Comparison of ENCODE assay signal across 8 cellular contexts in the genomic region with DNA sequence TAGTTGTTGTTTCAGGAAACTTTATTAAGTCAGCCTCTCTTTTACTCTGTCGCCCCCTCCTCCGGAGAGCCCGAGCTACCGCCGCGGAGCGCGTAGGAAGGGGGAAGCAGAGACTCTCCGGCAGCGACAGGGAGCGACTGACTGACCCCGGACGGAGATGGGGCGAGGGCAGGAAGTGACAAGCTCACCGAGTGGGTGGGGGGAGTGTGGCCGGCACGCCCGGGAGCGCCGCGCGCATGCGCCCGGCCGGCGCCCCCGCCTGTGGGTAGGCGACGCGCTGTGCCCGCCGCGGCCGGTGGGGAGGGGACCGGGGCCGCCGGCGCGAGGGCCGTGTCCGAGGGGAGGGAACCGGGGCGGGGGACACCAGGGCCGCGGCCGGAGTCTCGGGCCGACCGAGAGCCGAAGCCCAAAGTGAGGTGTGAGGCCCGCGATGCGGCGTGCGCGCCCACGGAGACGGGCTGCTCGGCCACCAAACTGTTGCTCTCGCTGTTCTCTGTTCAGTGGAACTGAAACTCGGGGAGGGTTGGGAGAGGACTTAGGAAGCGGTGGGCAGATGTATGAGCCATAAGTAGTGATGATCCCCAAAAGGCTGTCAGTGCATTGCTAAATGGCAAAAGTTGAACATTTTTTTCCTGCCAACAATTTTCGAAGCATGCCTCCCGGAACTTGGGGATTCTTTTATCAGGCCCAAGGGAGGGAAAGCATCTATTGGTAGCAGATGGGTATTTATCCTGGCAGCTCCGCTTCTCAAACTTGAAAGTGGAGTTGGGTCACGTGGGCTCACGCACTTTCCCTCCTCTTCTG. TPM values are rescaled to one million over a fixed set of nuclear protein-coding genes. Genes with fewer than 3 reads are reported as not detected.
A peak's percentile ranks its signal among the peaks of the same experiment; 100 is the strongest.
DNase-seq lines count a peak whose midpoint lies in the region; ATAC-seq, FAIRE-seq and TF ChIP-seq lines count a peak whose summit lies in the region.

Gene ZNF800 (minus strand): TSS at position 143 of the 804 bp plus-strand sequence. CDS start 1,151 bp downstream, outside the sequence.

- peaks cover 29% of the 10 kb centered on the region for H3K36me3 Mint-ChIP-seq in activated naive CD4-positive, alpha-beta T cell treated with anti-CD3 and anti-CD28 coated beads for 36 hours (ENCODE audit: low read depth)

- peak; percentile 25 for TF ChIP-seq POLR2A in HCT116 (IDR thresholded peaks at IDR 0.05; ENCODE audit: borderline replicate concordance, extremely low read depth, insufficient read depth, insufficient read length)

- peak within 1 kb of the TSS; percentile 93 for H3K27ac Mint-ChIP-seq in activated naive CD4-positive, alpha-beta T cell treated with anti-CD3 and anti-CD28 coated beads for 36 hours

- H3K9me3 ChIP-seq in HCT116 (ENCODE audit: control insufficient read depth in 1 of 2, insufficient read depth in 1 of 2, low read depth in 1 of 2, low read length in 2 of 2) (no peaks in the 10 kb centered on the region), neutrophil (no peaks in the 10 kb centered on the region)

- no peak for TF ChIP-seq RAD21 in HCT116 (IDR thresholded peaks at IDR 0.05; ENCODE audit: low read depth)

- peak; percentile 91 for ATAC-seq in HCT116

- H3K4me3 ChIP-seq in HCT116 (replicated peaks in 1 of 2; ENCODE audit: low read depth in 1 of 2, low read length in 2 of 2) (peak within 1 kb of the TSS; percentile 78 to 82), neutrophil (ENCODE audit: low read depth in 1 of 2, low read length in 1 of 2) (peak within 1 kb of the TSS; percentile 81 to 87)

- H3K4me3 Mint-ChIP-seq in activated naive CD4-positive, alpha-beta T cell treated with anti-CD3 and anti-CD28 coated beads for 36 hours = peak within 1 kb of the TSS; percentile 95

- FAIRE-seq in frontal cortex (lab: Jason Lieb, UNC) = no peak

- H3K4me1 ChIP-seq in HCT116 (ENCODE audit: control insufficient read depth in 1 of 2, insufficient read depth in 2 of 2, low read length in 2 of 2) = peaks cover 4 to 13% of the 10 kb centered on the region in 2 experiments; a peak in 3 of 4 replicates
- peaks cover 31 to 39% of the 10 kb centered on the region in 2 experiments for H3K4me1 ChIP-seq in neutrophil (ENCODE audit: control insufficient read depth in 1 of 2, insufficient read depth in 1 of 2, low read depth in 1 of 2, low read length in 1 of 2)

- H3K27ac ChIP-seq in HCT116 (ENCODE audit: low read depth, low read length) (peak within 1 kb of the TSS; percentile 57), neutrophil (peak within 1 kb of the TSS; percentile 96), substantia nigra (ENCODE audit: low read depth, low read length, poor library complexity, severe bottlenecking) (peak within 1 kb of the TSS; percentile 88)

- CTCF ChIA-PET in HCT116 (lab: Charles Lee) = no interaction called here
- CTCF ChIA-PET in activated naive CD4-positive, alpha-beta T cell treated with anti-CD3 and anti-CD28 coated beads for 36 hours (lab: Charles Lee) = interaction anchor here (0.6 to 3.4 kb wide), 5 partner anchors 12 to 752 kb away, joined by 3 to 13 read pairs (median 3); no protein-coding TSS in a partner anchor

- intact Hi-C loops in HCT116 (cut with micrococcal nuclease) = loop anchor here (5.0 kb wide), 1 partner anchor 195 kb away; the partner anchor contains the start of genes ARF5 and GCC1
- intact Hi-C loops in activated naive CD4-positive, alpha-beta T cell treated with anti-CD3 and anti-CD28 coated beads for 36 hours (cut with micrococcal nuclease) = loop anchor here (1.0 to 10.0 kb wide), 6 partner anchors 140 to 1062 kb away; partner anchors contain the start of genes GCC1, GRM8, HILPDA and LRRC4

- H4K20me1 ChIP-seq in HCT116 (ENCODE audit: insufficient read depth) = no peaks in the 10 kb centered on the region

- H3K79me2 ChIP-seq in HCT116 (ENCODE audit: insufficient read depth, low read length) = peaks cover 46% of the 10 kb centered on the region

- TF ChIP-seq CTCF in HCT116 (IDR thresholded peaks at IDR 0.05 in 2 of 3, conservative IDR thresholded peaks at IDR 0.05 in 1 of 3; ENCODE audit: borderline replicate concordance in 1 of 3, insufficient read depth in 1 of 3, low read depth in 2 of 3, low read length in 2 of 3) = no peak
- TF ChIP-seq CTCF in neutrophil (IDR thresholded peaks at IDR 0.05) = no peak

- H3K9me3 Mint-ChIP-seq in activated naive CD4-positive, alpha-beta T cell treated with anti-CD3 and anti-CD28 coated beads for 36 hours = peaks cover 10% of the 10 kb centered on the region

- DNase-seq in GF-D8 (lab: John Stamatoyannopoulos, UW) (peak; percentile 73), HCT116 (ENCODE audit: low read depth, low spot score) (peak; percentile 69), MV-4-11 (lab: John Stamatoyannopoulos, UW) (peak; percentile 87), SK-N-DZ (ENCODE audit: low spot score) (peak; percentile 89), frontal cortex (ENCODE audit: low spot score in 2 of 2) (peak; percentile 93 to 97), substantia nigra (lab: John Stamatoyannopoulos, UW) (peak; percentile 58 to 94 (median 86))
- DNase-seq in activated naive CD4-positive, alpha-beta T cell treated with anti-CD3 and anti-CD28 coated beads for 36 hours = peak; percentile 89

- no peaks in the 10 kb centered on the region for H3K27me3 ChIP-seq in HCT116 (ENCODE audit: insufficient read depth, low read length)
- H3K27me3 ChIP-seq in neutrophil = peaks cover 16% of the 10 kb centered on the region

- H3K4me2 ChIP-seq in HCT116 (ENCODE audit: low read length) = peak within 1 kb of the TSS; percentile 96

- peaks cover 61% of the 10 kb centered on the region for H3K4me1 Mint-ChIP-seq in activated naive CD4-positive, alpha-beta T cell treated with anti-CD3 and anti-CD28 coated beads for 36 hours (ENCODE audit: low read depth)

- no peaks in the 10 kb centered on the region for H3K27me3 Mint-ChIP-seq in activated naive CD4-positive, alpha-beta T cell treated with anti-CD3 and anti-CD28 coated beads for 36 hours (ENCODE audit: low read depth)

- H3K9ac ChIP-seq in HCT116 (ENCODE audit: low read length) = peak within 1 kb of the TSS; percentile 90

- RAD21 ChIA-PET in HCT116 (lab: Charles Lee; ENCODE audit: low non-redundant PET in 1 of 2, low total read pairs in 2 of 2, uncharacterized antibody in 2 of 2, unreplicated experiment in 2 of 2) = no interaction called here

- BruUV-seq in HCT116 (replicated peaks; lab: Mats Ljungman, UMichigan) = TSS peak; percentile 87

- H3K36me3 ChIP-seq in HCT116 (ENCODE audit: control insufficient read depth in 1 of 2, insufficient read depth in 2 of 2, low read length in 2 of 2) = peaks cover 7 to 15% of the 10 kb centered on the region in 2 experiments
- peaks cover 15% of the 10 kb centered on the region for H3K36me3 ChIP-seq in neutrophil

- H3K9me2 ChIP-seq in HCT116 (ENCODE audit: insufficient read depth) = no peaks in the 10 kb centered on the region

- H2AFZ ChIP-seq in HCT116 (ENCODE audit: low read depth, low read length, poor library complexity, severe bottlenecking) = peak within 1 kb of the TSS; percentile 72

- POLR2A ChIA-PET in HCT116 (lab: Charles Lee) = interaction anchor here (1.0 kb wide), 1 partner anchor 9 kb away, joined by 6 read pairs; no protein-coding TSS in a partner anchor

TF ChIP-seq in HCT116, 20 proteins besides CTCF, POLR2A, EP300 and RAD21:
- TF ChIP-seq SIN3A (IDR thresholded peaks at IDR 0.05; ENCODE audit: low read depth) (peak; percentile 86), TCF7L2 (IDR thresholded peaks at IDR 0.05; ENCODE audit: borderline replicate concordance, extremely low read depth, insufficient read depth, insufficient read length) (no peak), SP1 (IDR thresholded peaks at IDR 0.05; ENCODE audit: low read depth) (peak; percentile 15; the same call in 1 of the 2 replicates), EGR1 (IDR thresholded peaks at IDR 0.05; ENCODE audit: low read depth) (peak; percentile 80), FOSL1 (IDR thresholded peaks at IDR 0.05; ENCODE audit: low read depth) (no peak), POLR2AphosphoS5 (IDR thresholded peaks at IDR 0.05; ENCODE audit: low read depth, low read length) (peak; percentile 95), ZBTB33 (IDR thresholded peaks at IDR 0.05; ENCODE audit: extremely low read depth, insufficient replicate concordance, low read length) (peak; percentile 46), YY1 (IDR thresholded peaks at IDR 0.05; ENCODE audit: extremely low read depth, insufficient replicate concordance, low read depth, low read length) (peak; percentile 49)
- TF ChIP-seq, protein P1, sequence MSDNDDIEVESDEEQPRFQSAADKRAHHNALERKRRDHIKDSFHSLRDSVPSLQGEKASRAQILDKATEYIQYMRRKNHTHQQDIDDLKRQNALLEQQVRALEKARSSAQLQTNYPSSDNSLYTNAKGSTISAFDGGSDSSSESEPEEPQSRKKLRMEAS (IDR thresholded peaks at IDR 0.05) = peak; percentile 11; the same call in 1 of the 2 replicates

RNA-seq across cellular contexts. Expression of gene ZNF800, which starts in this region (rescaled TPM):
- total RNA-seq in HCT116 (2021; ENCODE audit: unreplicated experiment) (30.9 TPM), frontal cortex (61.6 TPM)
- 8.9 and 10.6 TPM in 2 replicates for polyA plus RNA-seq in HCT116 (2012)
- 6.8 and 8.8 TPM in 2 replicates for polyA plus RNA-seq in SK-N-DZ (2014; cell fraction: cytosol; rRNA removed)
- polyA plus RNA-seq in SK-N-DZ (2014; cell fraction: nucleus; rRNA removed) = 10.6 and 13.0 TPM in 2 replicates
- 10 to 100 TPM; 18.2 to 19.5 TPM for total RNA-seq in activated naive CD4-positive, alpha-beta T cell treated with anti-CD3 and anti-CD28 coated beads for 36 hours

Comparison
In these comparisons a context has a peak if more than half of its experiments do, and no peak if none do; other contexts are left out.
1. Peak in every context shown above with its lines: DNase-seq, ATAC-seq, H3K4me3 ChIP-seq and H3K27ac ChIP-seq.